In the genomic region with DNA sequence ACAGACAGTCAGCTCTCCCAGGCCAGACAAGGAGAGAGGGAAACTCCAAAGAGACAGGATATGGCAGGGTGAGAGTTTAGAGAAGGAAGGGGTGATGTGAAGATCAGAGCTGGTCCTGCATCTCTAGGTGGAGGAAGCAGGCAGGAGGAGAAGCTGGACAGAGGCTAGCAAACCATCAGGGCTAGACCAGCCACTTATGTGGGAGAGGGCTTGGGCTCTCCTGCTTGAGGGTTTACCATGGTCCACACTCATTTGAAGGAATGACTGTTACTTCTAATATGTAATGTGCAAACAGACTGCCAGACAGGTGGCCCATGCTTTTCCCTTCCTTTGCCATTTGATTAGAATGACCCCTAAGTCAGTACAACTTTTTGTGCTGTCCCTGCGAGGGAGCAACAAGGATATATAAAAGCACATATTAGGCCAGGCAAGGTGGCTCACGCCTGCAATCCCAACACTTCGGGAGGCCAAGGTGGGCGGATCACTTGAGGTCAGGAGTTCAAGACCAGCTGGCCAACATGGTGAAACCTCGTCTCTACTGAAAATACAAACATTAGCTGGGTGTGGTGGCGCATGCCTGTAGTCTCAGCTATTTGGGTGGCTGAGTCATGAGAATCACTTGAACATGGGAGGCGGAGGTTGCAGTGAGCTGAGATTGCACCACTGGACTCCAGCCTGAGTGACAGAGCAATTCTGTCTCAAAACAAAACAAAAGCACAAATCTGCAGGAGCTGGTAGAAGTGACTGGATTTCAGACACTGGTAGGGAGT, we compare ENCODE assay signal across 15 cellular contexts. TPM values are rescaled to one million over a fixed set of nuclear protein-coding genes. Genes with fewer than 3 reads are reported as not detected.
DNase-seq lines count a peak whose midpoint lies in the region; ATAC-seq, FAIRE-seq and TF ChIP-seq lines count a peak whose summit lies in the region.
"Had no signal": no experiment of that assay in that cellular context is flagged by ENCODE, and none has a peak within 500 bp of the region (broad histone marks: within the 10 kb centered on the region; RNA-seq: fewer than 3 reads in every experiment).

No MANE protein-coding gene starts in this region.

- no peaks in the 10 kb centered on the region for H3K36me3 ChIP-seq in esophagus squamous epithelium
- H3K36me3 ChIP-seq in pancreas: no peaks in the 10 kb centered on the region
- H3K36me3 ChIP-seq: SJCRH30 had no signal

- TF ChIP-seq CTCF in esophagus squamous epithelium (IDR thresholded peaks at IDR 0.05): no peak
- no peak for TF ChIP-seq CTCF in retinal pigment epithelial cell (conservative IDR thresholded peaks at IDR 0.05; ENCODE audit: low read depth, low read length)
- TF ChIP-seq CTCF in pancreas (IDR thresholded peaks at IDR 0.05): no peak

- no peaks in the 10 kb centered on the region for H3K9me3 ChIP-seq in esophagus squamous epithelium
- no peaks in the 10 kb centered on the region for H3K9me3 ChIP-seq in pancreas
- H3K9me3 ChIP-seq: mucosa of descending colon, SJCRH30 had no signal

- no peaks in the 10 kb centered on the region for H3K9me3 Mint-ChIP-seq in activated T-helper 1 cell treated with anti-CD3 and anti-CD28 coated beads, Interleukin-12 subunit alpha, Interleukin-12 subunit beta, Interleukin-2, Interleukin-4 antibody, amounts not matched to agents 30 ng/mL and 10 ng/mL and 1 ng/mL, durations not matched to agents 14 hours and 24 hours and 36 hours

- no peaks in the 10 kb centered on the region for H3K36me3 Mint-ChIP-seq in activated T-helper 1 cell treated with anti-CD3 and anti-CD28 coated beads, Interleukin-12 subunit alpha, Interleukin-12 subunit beta, Interleukin-2, Interleukin-4 antibody, amounts not matched to agents 30 ng/mL and 10 ng/mL and 1 ng/mL, durations not matched to agents 14 hours and 24 hours and 36 hours (ENCODE audit: low read depth)

- H3K4me1 ChIP-seq in esophagus squamous epithelium (peaks cover 0 to 25% (median 17%) of the 10 kb centered on the region in 3 donors), pancreas (no peaks in the 10 kb centered on the region)

- no peak overlapping the region for H3K4me3 Mint-ChIP-seq in activated T-helper 1 cell treated with anti-CD3 and anti-CD28 coated beads, Interleukin-12 subunit alpha, Interleukin-12 subunit beta, Interleukin-2, Interleukin-4 antibody, amounts not matched to agents 30 ng/mL and 10 ng/mL and 1 ng/mL, durations not matched to agents 14 hours and 24 hours and 36 hours

- H3K4me1 Mint-ChIP-seq in activated T-helper 1 cell treated with anti-CD3 and anti-CD28 coated beads, Interleukin-12 subunit alpha, Interleukin-12 subunit beta, Interleukin-2, Interleukin-4 antibody, amounts not matched to agents 30 ng/mL and 10 ng/mL and 1 ng/mL, durations not matched to agents 14 hours and 24 hours and 36 hours (ENCODE audit: low read depth): no peaks in the 10 kb centered on the region

- WGBS in esophagus squamous epithelium, 2 donors: 48 to 59% methylated on average over 4 to 7 of the region's 7 CpGs
- WGBS in pancreas, 2 donors: 74 to 81% methylated on average over 7 of the region's 7 CpGs

- intact Hi-C loops in esophagus squamous epithelium (cut with DNase I) (no loop called here), pancreas (cut with DNase I) (no loop called here)
- intact Hi-C loops in activated T-helper 1 cell treated with anti-CD3 and anti-CD28 coated beads, Interleukin-12 subunit alpha, Interleukin-12 subunit beta, Interleukin-2, Interleukin-4 antibody, amounts not matched to agents 30 ng/mL and 10 ng/mL and 1 ng/mL, durations not matched to agents 14 hours and 24 hours and 36 hours (cut with micrococcal nuclease): no loop called here

- no peak overlapping the region for H3K27ac Mint-ChIP-seq in activated T-helper 1 cell treated with anti-CD3 and anti-CD28 coated beads, Interleukin-12 subunit alpha, Interleukin-12 subunit beta, Interleukin-2, Interleukin-4 antibody, amounts not matched to agents 30 ng/mL and 10 ng/mL and 1 ng/mL, durations not matched to agents 14 hours and 24 hours and 36 hours

- no peak for TF ChIP-seq POLR2A in esophagus squamous epithelium (IDR thresholded peaks at IDR 0.05)

- H3K27me3 ChIP-seq in esophagus squamous epithelium (no peaks in the 10 kb centered on the region), pancreas (no peaks in the 10 kb centered on the region)
- H3K27me3 ChIP-seq: SJCRH30 had no signal

- FAIRE-seq in pancreas (lab: Jason Lieb, UNC): no peak
- FAIRE-seq: GM12892 had no signal

- H3K27ac ChIP-seq in esophagus squamous epithelium: peak overlapping the region; percentile 6 to 57 (median 40)
- H3K27ac ChIP-seq in pancreas: no peak overlapping the region
- H3K27ac ChIP-seq: SJCRH30 had no signal

- no peak for ATAC-seq in pancreas
- ATAC-seq: mucosa of descending colon, sciatic nerve had no signal

- H3K4me3 ChIP-seq in esophagus squamous epithelium (no peak overlapping the region), retinal pigment epithelial cell (ENCODE audit: low read length) (no peak overlapping the region), pancreas (no peak overlapping the region)
- H3K4me3 ChIP-seq: mucosa of descending colon, SJCRH30 had no signal

- DNase-seq in EH (ENCODE audit: low read depth): peak; percentile 86
- DNase-seq in RPMI7951 (ENCODE audit: low read depth): peak; percentile 79
- DNase-seq in esophagus squamous epithelium (lab: John Stamatoyannopoulos, UW): no peak
- DNase-seq in retinal pigment epithelial cell (ENCODE audit: low read depth): peak; percentile 34
- DNase-seq in RPMI8226: no peak
- no peak for DNase-seq in pancreas
- DNase-seq in NCI-H187 treated with DMSO at 0.1 percent for 48 hours (lab: John Stamatoyannopoulos, UW): no peak
- DNase-seq in activated T-helper 1 cell treated with anti-CD3 and anti-CD28 coated beads, Interleukin-12 subunit alpha, Interleukin-12 subunit beta, Interleukin-2, Interleukin-4 antibody, amounts not matched to agents 30 ng/mL and 10 ng/mL and 1 ng/mL, durations not matched to agents 14 hours and 24 hours and 36 hours (ENCODE audit: low spot score): no peak
- DNase-seq: activated CD4-positive, CD25-positive, alpha-beta regulatory T cell; activated effector memory CD4-positive, alpha-beta T cell treated with Interleukin-2 at 50 U/mL for 16 hours; mucosa of descending colon; NCI-H69; SJCRH30 had no signal

- H3K27me3 Mint-ChIP-seq in activated T-helper 1 cell treated with anti-CD3 and anti-CD28 coated beads, Interleukin-12 subunit alpha, Interleukin-12 subunit beta, Interleukin-2, Interleukin-4 antibody, amounts not matched to agents 30 ng/mL and 10 ng/mL and 1 ng/mL, durations not matched to agents 14 hours and 24 hours and 36 hours (ENCODE audit: insufficient read depth): peaks cover 3% of the 10 kb centered on the region

RNA-seq across cellular contexts. Expression of a gene that starts 41.0 kb away (rescaled TPM):
- 200 and 273 TPM in 2 replicates for total RNA-seq in RPMI7951 (2014; rRNA removed; shearing (Covaris generic))
- total RNA-seq in esophagus squamous epithelium: 10 to 100 TPM; 35.9 to 97.7 (median 72.6) TPM
- 10 to 100 TPM; 30.6 to 62.2 (median 51.6) TPM for total RNA-seq in pancreas
- polyA plus RNA-seq in pancreas: 10 to 100 TPM; 34.1 to 74.4 TPM
- total RNA-seq in activated T-helper 1 cell treated with anti-CD3 and anti-CD28 coated beads, Interleukin-12 subunit alpha, Interleukin-12 subunit beta, Interleukin-2, Interleukin-4 antibody, amounts not matched to agents 30 ng/mL and 10 ng/mL and 1 ng/mL, durations not matched to agents 14 hours and 24 hours and 36 hours: 200 and 208 TPM in 2 replicates

RNA-seq across cellular contexts. Expression of a gene that starts 47.0 kb away (rescaled TPM):
- total RNA-seq in RPMI7951 (2014; rRNA removed; shearing (Covaris generic)): 13.3 and 14.9 TPM in 2 replicates
- 10 to 100 TPM; 26.3 to 35.3 (median 27.0) TPM for total RNA-seq in esophagus squamous epithelium
- 10 to 100 TPM; 12.6 to 19.0 (median 17.7) TPM for total RNA-seq in pancreas
- 1 to 10 TPM; 6.4 to 8.9 TPM for polyA plus RNA-seq in pancreas
- total RNA-seq in activated T-helper 1 cell treated with anti-CD3 and anti-CD28 coated beads, Interleukin-12 subunit alpha, Interleukin-12 subunit beta, Interleukin-2, Interleukin-4 antibody, amounts not matched to agents 30 ng/mL and 10 ng/mL and 1 ng/mL, durations not matched to agents 14 hours and 24 hours and 36 hours: 38.5 and 39.6 TPM in 2 replicates

Comparison
In these comparisons a context has a peak if more than half of its experiments do, and no peak if none do; other contexts are left out.
1. DNase-seq: peak in EH (single experiment), RPMI7951 (single experiment) and retinal pigment epithelial cell (single experiment); none in esophagus squamous epithelium (single experiment), RPMI8226 (single experiment), pancreas (0 of 6), NCI-H187 treated with DMSO at 0.1 percent for 48 hours (single experiment) and activated T-helper 1 cell treated with anti-CD3 and anti-CD28 coated beads, Interleukin-12 subunit alpha, Interleukin-12 subunit beta, Interleukin-2, Interleukin-4 antibody, amounts not matched to agents 30 ng/mL and 10 ng/mL and 1 ng/mL, durations not matched to agents 14 hours and 24 hours and 36 hours (single experiment).
2. H3K27ac ChIP-seq: peak in esophagus squamous epithelium (4 of 4); none in pancreas (0 of 4).